9 cellular contexts compared by ENCODE assay signal in genomic region chr1:21586926-21587601, GRCh38.
DNase-seq lines count a peak whose midpoint lies in the region; ATAC-seq and TF ChIP-seq lines count a peak whose summit lies in the region.
"Had no signal": no experiment of that assay in that cellular context is flagged by ENCODE, and none has a peak within 500 bp of the region (broad histone marks: within the 10 kb centered on the region; RNA-seq: fewer than 3 reads in every experiment).

No MANE protein-coding gene starts in this region.

- H3K27ac Mint-ChIP-seq in brain: peak overlapping the region in 3 of 5 experiments; percentile 17 to 68 (median 63)

- intact Hi-C loops in uterus (cut with DNase I; ENCODE audit: low total_unique reads): no loop called here

- no peak overlapping the region for H3K4me3 ChIP-seq in uterus

- H3K9me3 ChIP-seq in uterus: no peaks in the 10 kb centered on the region

- H3K4me1 Mint-ChIP-seq in brain: peaks cover 75% of the 10 kb centered on the region

- no peak for TF ChIP-seq POLR2A in uterus (IDR thresholded peaks at IDR 0.05)

- TF ChIP-seq CTCF in brain (conservative IDR thresholded peaks at IDR 0.05): no peak
- TF ChIP-seq CTCF in uterus (IDR thresholded peaks at IDR 0.05): no peak

- H3K4me3 Mint-ChIP-seq in brain: no peak overlapping the region

- H3K36me3 Mint-ChIP-seq in brain: no peaks in the 10 kb centered on the region

- no peak for ATAC-seq in GM21381 (IDR thresholded peaks at IDR 0.05; ENCODE audit: unreplicated experiment)

- peaks cover 0 to 5% (median 0%) of the 10 kb centered on the region in 5 experiments for H3K9me3 Mint-ChIP-seq in brain

- H3K27me3 ChIP-seq in uterus: no peaks in the 10 kb centered on the region

- no peaks in the 10 kb centered on the region for H3K4me1 ChIP-seq in uterus

- no peak overlapping the region for H3K27ac ChIP-seq in uterus

- no peaks in the 10 kb centered on the region for H3K36me3 ChIP-seq in uterus

- peak; percentile 53 for DNase-seq in NCI-H82 (lab: John Stamatoyannopoulos, UW)
- DNase-seq in NCI-H82 treated with DMSO at 0.1 percent for 48 hours (lab: John Stamatoyannopoulos, UW; ENCODE audit: unreplicated experiment): no peak
- peak; percentile 98 for DNase-seq in kidney tubule cell (ENCODE audit: low spot score)
- peak; percentile 21 to 56 for DNase-seq in uterus
- DNase-seq in SKM-1 treated with dmso at 0.1 percent for 144 hours (lab: John Stamatoyannopoulos, UW; ENCODE audit: unreplicated experiment): no peak
- DNase-seq in NOMO-1 (lab: John Stamatoyannopoulos, UW; ENCODE audit: unreplicated experiment in 2 of 2): no peak
- DNase-seq: T-helper 1 cell had no signal

- no peaks in the 10 kb centered on the region for H3K27me3 Mint-ChIP-seq in brain

Comparison
In these comparisons a context has a peak if more than half of its experiments do, and no peak if none do; other contexts are left out.
1. DNase-seq: peak in NCI-H82 (single experiment), kidney tubule cell (single experiment) and uterus (2 of 2); none in NCI-H82 treated with DMSO at 0.1 percent for 48 hours (single experiment), SKM-1 treated with dmso at 0.1 percent for 144 hours (single experiment) and NOMO-1 (0 of 2).